Comparison of ENCODE assay signal across 1 cellular context in the genomic region with DNA sequence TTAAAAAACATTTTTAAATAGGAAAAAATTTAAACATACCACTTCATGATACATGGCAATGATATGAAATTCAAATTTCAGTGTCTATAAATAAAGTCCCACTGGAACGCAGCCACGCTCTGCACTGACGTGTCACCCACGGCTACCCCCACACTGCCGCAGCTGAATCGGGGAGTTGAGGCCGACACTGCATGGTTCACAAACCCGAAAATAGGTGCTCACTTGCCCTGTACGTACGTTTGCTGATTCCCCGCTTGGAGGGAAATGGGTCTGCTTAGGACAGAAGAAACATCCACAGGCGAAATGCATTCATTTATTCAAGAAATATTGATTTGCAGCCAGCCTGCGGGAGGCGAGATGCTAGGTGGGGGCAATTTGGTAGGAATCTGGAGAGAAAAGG.
TF ChIP-seq lines count a peak whose summit lies in the region.

No MANE protein-coding gene starts in this region.

TF ChIP-seq in H1, 55 proteins besides CTCF, POLR2A, EP300 and RAD21 (continued from another document):
- TF ChIP-seq, protein P1, sequence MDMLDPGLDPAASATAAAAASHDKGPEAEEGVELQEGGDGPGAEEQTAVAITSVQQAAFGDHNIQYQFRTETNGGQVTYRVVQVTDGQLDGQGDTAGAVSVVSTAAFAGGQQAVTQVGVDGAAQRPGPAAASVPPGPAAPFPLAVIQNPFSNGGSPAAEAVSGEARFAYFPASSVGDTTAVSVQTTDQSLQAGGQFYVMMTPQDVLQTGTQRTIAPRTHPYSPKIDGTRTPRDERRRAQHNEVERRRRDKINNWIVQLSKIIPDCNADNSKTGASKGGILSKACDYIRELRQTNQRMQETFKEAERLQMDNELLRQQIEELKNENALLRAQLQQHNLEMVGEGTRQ (IDR thresholded peaks at IDR 0.05; ENCODE audit: low read length), result no peak
- TF ChIP-seq ASH2L (IDR thresholded peaks at IDR 0.05; ENCODE audit: low read length) (no peak), ZNF274 (IDR thresholded peaks at IDR 0.05; ENCODE audit: borderline replicate concordance, extremely low read depth, low read length) (no peak), SIRT6 (IDR thresholded peaks at IDR 0.05; ENCODE audit: low read length) (no peak), POU5F1 (IDR thresholded peaks at IDR 0.05; ENCODE audit: low read depth, low read length) (no peak), CHD2 (IDR thresholded peaks at IDR 0.05; ENCODE audit: low read length) (no peak), GTF2F1 (IDR thresholded peaks at IDR 0.05; ENCODE audit: borderline replicate concordance, low read depth, low read length) (no peak), BRCA1 (IDR thresholded peaks at IDR 0.05; ENCODE audit: low read depth, low read length) (no peak)
- TF ChIP-seq, protein P2, sequence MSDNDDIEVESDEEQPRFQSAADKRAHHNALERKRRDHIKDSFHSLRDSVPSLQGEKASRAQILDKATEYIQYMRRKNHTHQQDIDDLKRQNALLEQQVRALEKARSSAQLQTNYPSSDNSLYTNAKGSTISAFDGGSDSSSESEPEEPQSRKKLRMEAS (IDR thresholded peaks at IDR 0.05), result no peak
- TF ChIP-seq, protein P3, sequence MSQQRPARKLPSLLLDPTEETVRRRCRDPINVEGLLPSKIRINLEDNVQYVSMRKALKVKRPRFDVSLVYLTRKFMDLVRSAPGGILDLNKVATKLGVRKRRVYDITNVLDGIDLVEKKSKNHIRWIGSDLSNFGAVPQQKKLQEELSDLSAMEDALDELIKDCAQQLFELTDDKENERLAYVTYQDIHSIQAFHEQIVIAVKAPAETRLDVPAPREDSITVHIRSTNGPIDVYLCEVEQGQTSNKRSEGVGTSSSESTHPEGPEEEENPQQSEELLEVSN (IDR thresholded peaks at IDR 0.05), result no peak
